In the genomic region with DNA sequence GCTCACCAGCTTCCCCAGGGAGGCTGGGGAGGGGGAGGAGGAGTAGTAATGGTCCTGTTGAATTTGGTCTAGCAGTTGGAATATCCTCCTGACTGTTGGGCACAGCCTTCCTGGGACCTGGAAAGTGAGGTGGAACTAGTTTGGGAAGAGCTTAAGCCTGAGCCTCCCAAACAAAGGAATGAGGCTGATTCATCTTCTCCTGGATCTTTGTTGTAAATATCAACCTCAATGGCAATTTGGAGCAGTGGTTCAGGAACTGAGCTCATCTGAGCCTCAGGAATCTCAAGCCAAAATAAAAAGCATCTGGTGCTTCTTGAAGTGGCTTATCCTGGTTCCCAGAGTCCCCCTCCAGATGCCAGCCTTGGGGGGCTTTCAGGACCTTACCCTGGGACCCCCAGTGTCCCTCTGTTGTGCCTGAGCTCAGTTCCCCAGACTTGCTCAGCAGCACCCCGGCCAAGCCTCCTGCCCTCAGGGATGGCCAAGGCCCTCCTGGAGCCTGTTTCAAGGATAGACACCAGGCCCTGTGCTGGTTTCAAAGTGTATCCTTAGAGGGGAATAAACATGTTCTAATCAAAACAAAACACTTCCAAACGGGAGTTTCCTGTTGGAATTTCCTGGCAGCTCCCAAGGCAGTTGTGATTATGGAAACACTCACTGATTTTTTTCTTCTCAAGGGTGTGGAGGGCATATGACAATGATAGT, we compare ENCODE assay signal across 20 cellular contexts.
DNase-seq lines count a peak whose midpoint lies in the region; ATAC-seq, FAIRE-seq and TF ChIP-seq lines count a peak whose summit lies in the region.
"Had no signal": no experiment of that assay in that cellular context is flagged by ENCODE, and none has a peak within 500 bp of the region (broad histone marks: within the 10 kb centered on the region; RNA-seq: fewer than 3 reads in every experiment).

No MANE protein-coding gene starts in this region.

- no peaks in the 10 kb centered on the region for H4K20me1 ChIP-seq in endothelial cell of umbilical vein (replicated peaks; ENCODE audit: control insufficient read depth, extremely low read depth, insufficient read depth, low read length)

- H3K36me3 Mint-ChIP-seq in nephron (ENCODE audit: low read depth): no peaks in the 10 kb centered on the region
- no peaks in the 10 kb centered on the region for H3K36me3 Mint-ChIP-seq in stimulated activated effector memory CD8-positive, alpha-beta T cell treated with anti-CD3 and anti-CD28 coated beads, Interleukin-12 subunit alpha, Interleukin-12 subunit beta, amount 100 ng/mL, for 72 hours

- CTCF ChIA-PET in endothelial cell of umbilical vein (lab: Charles Lee): interaction anchor here (0.9 to 1.8 kb wide), 9 partner anchors 10 to 68 kb away, joined by 3 to 10 read pairs (median 3); no protein-coding TSS in a partner anchor

- TF ChIP-seq POLR2A in endothelial cell of umbilical vein (IDR thresholded peaks at IDR 0.05; ENCODE audit: low read depth, low read length) (no peak), suprapubic skin (IDR thresholded peaks at IDR 0.05) (no peak)

- H3K4me3 Mint-ChIP-seq in nephron: no peak overlapping the region
- no peak overlapping the region for H3K4me3 Mint-ChIP-seq in stimulated activated effector memory CD8-positive, alpha-beta T cell treated with anti-CD3 and anti-CD28 coated beads, Interleukin-12 subunit alpha, Interleukin-12 subunit beta, amount 100 ng/mL, for 72 hours
- H3K4me3 Mint-ChIP-seq: CD4-positive, alpha-beta T cell; HFFc6 had no signal

- H3K27ac ChIP-seq in endothelial cell of umbilical vein (ENCODE audit: insufficient read depth, low read depth, low read length) (peak overlapping the region; percentile 85), left ventricle myocardium inferior (replicated peaks) (peak overlapping the region; percentile 73), suprapubic skin (peak overlapping the region; percentile 52)

- peak; percentile 87 for FAIRE-seq in endothelial cell of umbilical vein (lab: Jason Lieb, UNC)
- FAIRE-seq: GM12891, small intestine had no signal

- peak overlapping the region; percentile 50 for H3K9ac ChIP-seq in endothelial cell of umbilical vein (replicated peaks; ENCODE audit: extremely low read depth, insufficient read depth, low read length)

- peaks cover 9% of the 10 kb centered on the region for H3K27me3 Mint-ChIP-seq in nephron (ENCODE audit: low read depth)

- H3K4me1 ChIP-seq in endothelial cell of umbilical vein (ENCODE audit: control insufficient read depth, extremely low read depth, insufficient read depth, low read length): peaks cover 35% of the 10 kb centered on the region
- peaks cover 46% of the 10 kb centered on the region for H3K4me1 ChIP-seq in left ventricle myocardium inferior
- no peaks in the 10 kb centered on the region for H3K4me1 ChIP-seq in suprapubic skin

- no peak for TF ChIP-seq EP300 in suprapubic skin (IDR thresholded peaks at IDR 0.05)

- H3K27me3 ChIP-seq in endothelial cell of umbilical vein (ENCODE audit: control insufficient read depth in 2 of 2, insufficient read depth in 2 of 2, low read length in 2 of 2): no peaks in the 10 kb centered on the region
- H3K27me3 ChIP-seq in left ventricle myocardium inferior (ENCODE audit: low read depth): no peaks in the 10 kb centered on the region
- H3K27me3 ChIP-seq in suprapubic skin: no peaks in the 10 kb centered on the region

- POLR2A ChIA-PET in endothelial cell of umbilical vein (lab: Charles Lee): interaction anchor here (0.5 to 0.6 kb wide), 2 partner anchors 173 to 232 kb away, joined by 3 to 6 read pairs; no protein-coding TSS in a partner anchor

- dilution Hi-C loops in endothelial cell of umbilical vein (cut with MboI; ENCODE audit: extremely low pct_ligation_motif_present, low sequenced_read_pairs): no loop called here

- no peaks in the 10 kb centered on the region for H3K9me1 ChIP-seq in endothelial cell of umbilical vein (replicated peaks; ENCODE audit: control insufficient read depth, extremely low read depth, insufficient read depth, low read length)

- BruUV-seq in endothelial cell of umbilical vein (replicated peaks; lab: Mats Ljungman, UMichigan): TSS peak; percentile 59

- H3K4me2 ChIP-seq in endothelial cell of umbilical vein (ENCODE audit: insufficient read depth, low read length): peak overlapping the region; percentile 49

- peak overlapping the region; percentile 15 for H2AFZ ChIP-seq in endothelial cell of umbilical vein (ENCODE audit: low read depth, low read length)

- H3K9me3 ChIP-seq in endothelial cell of umbilical vein (replicated peaks; ENCODE audit: control insufficient read depth, insufficient read depth, low read length) (no peaks in the 10 kb centered on the region), left ventricle myocardium inferior (replicated peaks) (no peaks in the 10 kb centered on the region), suprapubic skin (no peaks in the 10 kb centered on the region)

- TF ChIP-seq CTCF in endothelial cell of umbilical vein (IDR thresholded peaks at IDR 0.05; ENCODE audit: extremely low read depth in 1 of 2, insufficient read depth in 1 of 2, low read depth in 1 of 2, low read length in 2 of 2) (no peak), left ventricle myocardium inferior (IDR thresholded peaks at IDR 0.05; ENCODE audit: borderline replicate concordance) (no peak), nephron (IDR thresholded peaks at IDR 0.05; ENCODE audit: unreplicated experiment in 3 of 3) (no peak), suprapubic skin (IDR thresholded peaks at IDR 0.05) (no peak)

- no peak overlapping the region for H3K4me3 ChIP-seq in endothelial cell of umbilical vein (replicated peaks in 1 of 3; ENCODE audit: insufficient read depth in 1 of 3, low read depth in 1 of 3, low read length in 3 of 3)
- no peak overlapping the region for H3K4me3 ChIP-seq in left ventricle myocardium inferior
- H3K4me3 ChIP-seq in suprapubic skin: no peak overlapping the region

- no peaks in the 10 kb centered on the region for H3K9me3 Mint-ChIP-seq in nephron
- no peaks in the 10 kb centered on the region for H3K9me3 Mint-ChIP-seq in stimulated activated effector memory CD8-positive, alpha-beta T cell treated with anti-CD3 and anti-CD28 coated beads, Interleukin-12 subunit alpha, Interleukin-12 subunit beta, amount 100 ng/mL, for 72 hours
- H3K9me3 Mint-ChIP-seq: CD4-positive, alpha-beta T cell; HFFc6 had no signal

- no peaks in the 10 kb centered on the region for H3K79me2 ChIP-seq in endothelial cell of umbilical vein (ENCODE audit: control insufficient read depth, insufficient read depth, low read length)

- intact Hi-C loops in endothelial cell of umbilical vein (cut with micrococcal nuclease): loop anchor here (1.0 kb wide), 3 partner anchors 26 to 64 kb away; no protein-coding TSS in a partner anchor
- intact Hi-C loops in left ventricle myocardium inferior (cut with micrococcal nuclease): no loop called here

- H3K4me1 Mint-ChIP-seq in nephron: peaks cover 11% of the 10 kb centered on the region
- no peaks in the 10 kb centered on the region for H3K4me1 Mint-ChIP-seq in stimulated activated effector memory CD8-positive, alpha-beta T cell treated with anti-CD3 and anti-CD28 coated beads, Interleukin-12 subunit alpha, Interleukin-12 subunit beta, amount 100 ng/mL, for 72 hours

- no peaks in the 10 kb centered on the region for H3K36me3 ChIP-seq in endothelial cell of umbilical vein (ENCODE audit: control insufficient read depth in 2 of 2, extremely low read depth in 1 of 2, insufficient read depth in 2 of 2, low read length in 2 of 2)
- H3K36me3 ChIP-seq in left ventricle myocardium inferior: no peaks in the 10 kb centered on the region
- H3K36me3 ChIP-seq in suprapubic skin: no peaks in the 10 kb centered on the region

- H3K27ac Mint-ChIP-seq in nephron: peak overlapping the region; percentile 74 to 87 (median 83)
- no peak overlapping the region for H3K27ac Mint-ChIP-seq in stimulated activated effector memory CD8-positive, alpha-beta T cell treated with anti-CD3 and anti-CD28 coated beads, Interleukin-12 subunit alpha, Interleukin-12 subunit beta, amount 100 ng/mL, for 72 hours
- H3K27ac Mint-ChIP-seq: CD4-positive, alpha-beta T cell; HFFc6 had no signal

- ATAC-seq in stimulated activated effector memory CD8-positive, alpha-beta T cell treated with anti-CD3 and anti-CD28 coated beads, Interleukin-12 subunit alpha, Interleukin-12 subunit beta, amount 100 ng/mL, for 72 hours: no peak

- DNase-seq in endothelial cell of umbilical vein (ENCODE audit: low read depth, low spot score): peak; percentile 76
- no peak for DNase-seq in left ventricle myocardium inferior
- DNase-seq in suprapubic skin (ENCODE audit: low spot score in 2 of 2): no peak
- DNase-seq in NCI-H2107 (lab: John Stamatoyannopoulos, UW): no peak
- DNase-seq in Kasumi-1 (lab: John Stamatoyannopoulos, UW): no peak
- DNase-seq in stimulated activated effector memory CD8-positive, alpha-beta T cell treated with anti-CD3 and anti-CD28 coated beads, Interleukin-12 subunit alpha, Interleukin-12 subunit beta, amount 100 ng/mL, for 72 hours (ENCODE audit: low spot score in 2 of 2): no peak
- no peak for DNase-seq in activated CD8-positive, alpha-beta memory T cell treated with anti-CD3 and anti-CD28 coated beads, Interleukin-2, amount 50 U/mL, for 4 hours
- DNase-seq: activated CD4-positive, alpha-beta T cell treated with anti-CD3 and anti-CD28 coated beads, Interleukin-2, amount 50 U/mL, for 1 hour; activated naive CD4-positive, alpha-beta T cell treated with Interleukin-2 at 50 U/mL for 16 hours; aorta; CD4-positive, alpha-beta T cell; glutamatergic neuron; HFFc6; KBM-7; MV-4-11; NCI-H2029 treated with DMSO at 0.1 percent for 48 hours; NCI-H510A; small intestine had no signal

- WGBS in suprapubic skin: 24% methylated on average over 2 of the region's 2 CpGs

TF ChIP-seq in endothelial cell of umbilical vein, 7 proteins besides CTCF, POLR2A, EP300 and RAD21:
- no peak for TF ChIP-seq GATA2 (IDR thresholded peaks at IDR 0.05; ENCODE audit: insufficient read depth, insufficient read length, low read depth, low read length)
- TF ChIP-seq POLR2AphosphoS5 (IDR thresholded peaks at IDR 0.05; ENCODE audit: insufficient read depth, low read depth, low read length): no peak
- no peak for TF ChIP-seq MAX (IDR thresholded peaks at IDR 0.05; ENCODE audit: insufficient read depth, insufficient read length)
- no peak for TF ChIP-seq EZH2 (IDR thresholded peaks at IDR 0.05; ENCODE audit: borderline replicate concordance, low read depth, low read length, severe bottlenecking)
- no peak for TF ChIP-seq MYC (IDR thresholded peaks at IDR 0.05; ENCODE audit: low read depth, low read length)
- TF ChIP-seq FOS (IDR thresholded peaks at IDR 0.05; ENCODE audit: borderline replicate concordance, insufficient read depth, low read length): no peak
- TF ChIP-seq JUN (IDR thresholded peaks at IDR 0.05; ENCODE audit: borderline replicate concordance, insufficient read depth, insufficient read length, low read depth): no peak
